1 cellular context compared by ENCODE assay signal in the genomic region with DNA sequence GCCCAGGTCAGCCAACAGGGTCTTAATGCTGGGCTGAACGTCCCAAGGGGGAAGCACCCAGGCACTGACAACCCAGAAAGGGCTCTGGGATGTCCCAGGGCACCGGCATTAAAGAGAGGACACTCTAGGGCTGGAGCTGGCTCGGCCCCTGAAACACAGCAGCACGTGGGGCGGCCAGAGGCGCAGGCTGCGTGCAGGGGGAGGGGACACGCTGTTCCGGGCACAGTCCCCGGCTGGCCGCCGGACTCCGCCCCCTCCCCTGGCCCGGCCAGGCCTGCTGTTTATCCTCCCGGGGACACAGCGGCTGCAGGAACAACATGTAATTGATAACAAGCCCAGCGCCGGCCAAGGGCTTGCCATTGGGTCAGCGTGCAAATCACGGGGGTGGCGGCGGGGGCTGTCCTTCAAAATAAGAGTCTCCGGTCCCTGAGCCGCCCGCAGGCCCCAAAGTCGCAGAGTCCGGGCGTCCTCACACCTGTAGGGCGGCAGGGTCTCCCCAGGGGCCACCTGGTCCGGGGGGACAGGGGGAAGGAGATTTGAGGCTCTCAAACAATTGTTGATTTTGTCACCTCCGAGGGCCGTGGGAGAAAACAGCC.
TF ChIP-seq lines count a peak whose summit lies in the region.

No MANE protein-coding gene starts in this region.

TF ChIP-seq in K562, 482 proteins besides CTCF, POLR2A, EP300 and RAD21 (continued from another document and continues in another):
- TF ChIP-seq, protein P1, sequence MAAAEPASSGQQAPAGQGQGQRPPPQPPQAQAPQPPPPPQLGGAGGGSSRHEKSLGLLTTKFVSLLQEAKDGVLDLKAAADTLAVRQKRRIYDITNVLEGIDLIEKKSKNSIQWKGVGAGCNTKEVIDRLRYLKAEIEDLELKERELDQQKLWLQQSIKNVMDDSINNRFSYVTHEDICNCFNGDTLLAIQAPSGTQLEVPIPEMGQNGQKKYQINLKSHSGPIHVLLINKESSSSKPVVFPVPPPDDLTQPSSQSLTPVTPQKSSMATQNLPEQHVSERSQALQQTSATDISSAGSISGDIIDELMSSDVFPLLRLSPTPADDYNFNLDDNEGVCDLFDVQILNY (CRISPR knock-in tag; IDR thresholded peaks at IDR 0.05), result no peak
- TF ChIP-seq ZNF778 (CRISPR knock-in tag; IDR thresholded peaks at IDR 0.05), result no peak
- peak; percentile 37; the same call in 1 of the 2 replicates for TF ChIP-seq CBFA2T2 (conservative IDR thresholded peaks at IDR 0.05)
- 0 out of 2 replicates have a peak, but pooled peaks have one; percentile 39 for TF ChIP-seq ETS1 (conservative IDR thresholded peaks at IDR 0.05; ENCODE audit: control insufficient read depth, low read depth, low read length)
- TF ChIP-seq MTA3 (IDR thresholded peaks at IDR 0.05; ENCODE audit: borderline replicate concordance), result no peak
- TF ChIP-seq FOXK2 (conservative IDR thresholded peaks at IDR 0.05 in 1 of 2, IDR thresholded peaks at IDR 0.05 in 1 of 2; ENCODE audit: low read depth in 2 of 2), result peak; percentile 90 to 91
- TF ChIP-seq MBD2 (IDR thresholded peaks at IDR 0.05; ENCODE audit: borderline replicate concordance, low read depth), result no peak
- no peak for TF ChIP-seq ZNF3 (CRISPR knock-in tag; IDR thresholded peaks at IDR 0.05)
- no peak for TF ChIP-seq NBN (IDR thresholded peaks at IDR 0.05; ENCODE audit: low read depth)
- TF ChIP-seq RBM17 (IDR thresholded peaks at IDR 0.05; ENCODE audit: borderline replicate concordance, low read depth, low read length), result no peak
- no peak for TF ChIP-seq ZNF696 (CRISPR knock-in tag; conservative IDR thresholded peaks at IDR 0.05)
- peak; percentile 39 for TF ChIP-seq NEUROD1 (IDR thresholded peaks at IDR 0.05; ENCODE audit: borderline replicate concordance, low read depth, low read length, partially characterized antibody)
- no peak for TF ChIP-seq ZNF586 (CRISPR knock-in tag; conservative IDR thresholded peaks at IDR 0.05)
- no peak for TF ChIP-seq PPARD (CRISPR knock-in tag; IDR thresholded peaks at IDR 0.05)
- TF ChIP-seq FOXM1 (IDR thresholded peaks at IDR 0.05; ENCODE audit: low read depth), result no peak
- TF ChIP-seq FOXM1 (CRISPR knock-in tag; IDR thresholded peaks at IDR 0.05; ENCODE audit: low read depth), result no peak
- peak; percentile 37 for TF ChIP-seq NFYB (IDR thresholded peaks at IDR 0.05; ENCODE audit: extremely low read depth, insufficient read length)
- TF ChIP-seq SRSF9 (IDR thresholded peaks at IDR 0.05; ENCODE audit: borderline replicate concordance, low read depth, low read length), result no peak
- TF ChIP-seq ZNF589 (CRISPR knock-in tag; IDR thresholded peaks at IDR 0.05; ENCODE audit: low read depth), result no peak
- TF ChIP-seq PRDM10 (IDR thresholded peaks at IDR 0.05; ENCODE audit: partially characterized antibody), result peak; percentile 48
- TF ChIP-seq, protein P2, sequence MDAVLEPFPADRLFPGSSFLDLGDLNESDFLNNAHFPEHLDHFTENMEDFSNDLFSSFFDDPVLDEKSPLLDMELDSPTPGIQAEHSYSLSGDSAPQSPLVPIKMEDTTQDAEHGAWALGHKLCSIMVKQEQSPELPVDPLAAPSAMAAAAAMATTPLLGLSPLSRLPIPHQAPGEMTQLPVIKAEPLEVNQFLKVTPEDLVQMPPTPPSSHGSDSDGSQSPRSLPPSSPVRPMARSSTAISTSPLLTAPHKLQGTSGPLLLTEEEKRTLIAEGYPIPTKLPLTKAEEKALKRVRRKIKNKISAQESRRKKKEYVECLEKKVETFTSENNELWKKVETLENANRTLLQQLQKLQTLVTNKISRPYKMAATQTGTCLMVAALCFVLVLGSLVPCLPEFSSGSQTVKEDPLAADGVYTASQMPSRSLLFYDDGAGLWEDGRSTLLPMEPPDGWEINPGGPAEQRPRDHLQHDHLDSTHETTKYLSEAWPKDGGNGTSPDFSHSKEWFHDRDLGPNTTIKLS (IDR thresholded peaks at IDR 0.05; ENCODE audit: borderline replicate concordance, low read depth), result no peak
- TF ChIP-seq PRMT5 (CRISPR knock-in tag; IDR thresholded peaks at IDR 0.05), result no peak
- no peak for TF ChIP-seq ZNF23 (CRISPR knock-in tag; IDR thresholded peaks at IDR 0.05)
- TF ChIP-seq RUNX1 (IDR thresholded peaks at IDR 0.05; ENCODE audit: low read depth), result no peak
- TF ChIP-seq TEAD1 (CRISPR knock-in tag; IDR thresholded peaks at IDR 0.05), result no peak
- TF ChIP-seq ZNF239 (CRISPR knock-in tag; IDR thresholded peaks at IDR 0.05), result no peak
- no peak for TF ChIP-seq ILF3 (IDR thresholded peaks at IDR 0.05; ENCODE audit: borderline replicate concordance)
- TF ChIP-seq, protein P3, sequence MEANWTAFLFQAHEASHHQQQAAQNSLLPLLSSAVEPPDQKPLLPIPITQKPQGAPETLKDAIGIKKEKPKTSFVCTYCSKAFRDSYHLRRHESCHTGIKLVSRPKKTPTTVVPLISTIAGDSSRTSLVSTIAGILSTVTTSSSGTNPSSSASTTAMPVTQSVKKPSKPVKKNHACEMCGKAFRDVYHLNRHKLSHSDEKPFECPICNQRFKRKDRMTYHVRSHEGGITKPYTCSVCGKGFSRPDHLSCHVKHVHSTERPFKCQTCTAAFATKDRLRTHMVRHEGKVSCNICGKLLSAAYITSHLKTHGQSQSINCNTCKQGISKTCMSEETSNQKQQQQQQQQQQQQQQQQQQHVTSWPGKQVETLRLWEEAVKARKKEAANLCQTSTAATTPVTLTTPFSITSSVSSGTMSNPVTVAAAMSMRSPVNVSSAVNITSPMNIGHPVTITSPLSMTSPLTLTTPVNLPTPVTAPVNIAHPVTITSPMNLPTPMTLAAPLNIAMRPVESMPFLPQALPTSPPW (CRISPR knock-in tag; IDR thresholded peaks at IDR 0.05), result peak; percentile 90
- TF ChIP-seq ZNF253 (CRISPR knock-in tag; conservative IDR thresholded peaks at IDR 0.05), result no peak
- TF ChIP-seq ZNF707 (CRISPR knock-in tag; conservative IDR thresholded peaks at IDR 0.05), result no peak
- TF ChIP-seq HNRNPLL (IDR thresholded peaks at IDR 0.05; ENCODE audit: low read depth, low read length, poor library complexity, severe bottlenecking), result peak; percentile 16
- no peak for TF ChIP-seq THRAP3 (IDR thresholded peaks at IDR 0.05; ENCODE audit: borderline replicate concordance)
- TF ChIP-seq NFXL1 (CRISPR knock-in tag; IDR thresholded peaks at IDR 0.05), result no peak
- TF ChIP-seq, protein P4, sequence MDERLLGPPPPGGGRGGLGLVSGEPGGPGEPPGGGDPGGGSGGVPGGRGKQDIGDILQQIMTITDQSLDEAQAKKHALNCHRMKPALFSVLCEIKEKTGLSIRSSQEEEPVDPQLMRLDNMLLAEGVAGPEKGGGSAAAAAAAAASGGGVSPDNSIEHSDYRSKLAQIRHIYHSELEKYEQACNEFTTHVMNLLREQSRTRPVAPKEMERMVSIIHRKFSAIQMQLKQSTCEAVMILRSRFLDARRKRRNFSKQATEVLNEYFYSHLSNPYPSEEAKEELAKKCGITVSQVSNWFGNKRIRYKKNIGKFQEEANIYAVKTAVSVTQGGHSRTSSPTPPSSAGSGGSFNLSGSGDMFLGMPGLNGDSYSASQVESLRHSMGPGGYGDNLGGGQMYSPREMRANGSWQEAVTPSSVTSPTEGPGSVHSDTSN (CRISPR knock-in tag; IDR thresholded peaks at IDR 0.05; ENCODE audit: low read depth), result no peak
- TF ChIP-seq, protein P4 (tag; conservative IDR thresholded peaks at IDR 0.05; ENCODE audit: low read depth), result no peak
- 0 out of 2 replicates have a peak, but pooled peaks have one; percentile 34 for TF ChIP-seq ARID1B (IDR thresholded peaks at IDR 0.05)
- TF ChIP-seq FOSL1 (tag; conservative IDR thresholded peaks at IDR 0.05), result no peak
- no peak for TF ChIP-seq RBM25 (IDR thresholded peaks at IDR 0.05; ENCODE audit: low read depth, low read length, severe bottlenecking)
- peak; percentile 63; the same call in 1 of the 2 replicates for TF ChIP-seq SMAD4 (CRISPR knock-in tag; conservative IDR thresholded peaks at IDR 0.05)
- TF ChIP-seq, protein P5, sequence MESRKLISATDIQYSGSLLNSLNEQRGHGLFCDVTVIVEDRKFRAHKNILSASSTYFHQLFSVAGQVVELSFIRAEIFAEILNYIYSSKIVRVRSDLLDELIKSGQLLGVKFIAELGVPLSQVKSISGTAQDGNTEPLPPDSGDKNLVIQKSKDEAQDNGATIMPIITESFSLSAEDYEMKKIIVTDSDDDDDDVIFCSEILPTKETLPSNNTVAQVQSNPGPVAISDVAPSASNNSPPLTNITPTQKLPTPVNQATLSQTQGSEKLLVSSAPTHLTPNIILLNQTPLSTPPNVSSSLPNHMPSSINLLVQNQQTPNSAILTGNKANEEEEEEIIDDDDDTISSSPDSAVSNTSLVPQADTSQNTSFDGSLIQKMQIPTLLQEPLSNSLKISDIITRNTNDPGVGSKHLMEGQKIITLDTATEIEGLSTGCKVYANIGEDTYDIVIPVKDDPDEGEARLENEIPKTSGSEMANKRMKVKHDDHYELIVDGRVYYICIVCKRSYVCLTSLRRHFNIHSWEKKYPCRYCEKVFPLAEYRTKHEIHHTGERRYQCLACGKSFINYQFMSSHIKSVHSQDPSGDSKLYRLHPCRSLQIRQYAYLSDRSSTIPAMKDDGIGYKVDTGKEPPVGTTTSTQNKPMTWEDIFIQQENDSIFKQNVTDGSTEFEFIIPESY (CRISPR knock-in tag; IDR thresholded peaks at IDR 0.05), result 0 out of 2 replicates have a peak, but pooled peaks have one; percentile 25
- no peak for TF ChIP-seq RBM15 (IDR thresholded peaks at IDR 0.05; ENCODE audit: insufficient read depth, low read length)
- TF ChIP-seq CREM (IDR thresholded peaks at IDR 0.05; ENCODE audit: low read depth), result peak; percentile 19; the same call in 1 of the 2 replicates
- no peak for TF ChIP-seq SPI1 (IDR thresholded peaks at IDR 0.05; ENCODE audit: borderline replicate concordance, low read depth, low read length)
- peak; percentile 48 to 52; a peak in 2 of 4 replicates for TF ChIP-seq MAZ (CRISPR knock-in tag; conservative IDR thresholded peaks at IDR 0.05 in 1 of 2, IDR thresholded peaks at IDR 0.05 in 1 of 2)
- no peak for TF ChIP-seq KDM5B (IDR thresholded peaks at IDR 0.05; ENCODE audit: insufficient replicate concordance, low read depth, low read length)
- no peak for TF ChIP-seq ZNF639 (CRISPR knock-in tag; conservative IDR thresholded peaks at IDR 0.05 in 1 of 2, IDR thresholded peaks at IDR 0.05 in 1 of 2)
- peak; percentile 10; the same call in 1 of the 2 replicates for TF ChIP-seq GATAD2B (IDR thresholded peaks at IDR 0.05; ENCODE audit: borderline replicate concordance)
- TF ChIP-seq ZNF584 (CRISPR knock-in tag; IDR thresholded peaks at IDR 0.05; ENCODE audit: low read depth), result no peak
- no peak for TF ChIP-seq ZNF347 (CRISPR knock-in tag; IDR thresholded peaks at IDR 0.05; ENCODE audit: low read depth)
- TF ChIP-seq ZFP30 (CRISPR knock-in tag; IDR thresholded peaks at IDR 0.05; ENCODE audit: borderline replicate concordance), result no peak
- no peak for TF ChIP-seq HDAC3 (IDR thresholded peaks at IDR 0.05; ENCODE audit: borderline replicate concordance, partially characterized antibody)
- TF ChIP-seq SOX6 (IDR thresholded peaks at IDR 0.05), result peak; percentile 41; the same call in 1 of the 2 replicates
